ENCODE assay signal across 26 cellular contexts in genomic region chr13:107847406-107847805, GRCh38.
DNase-seq lines count a peak whose midpoint lies in the region; ATAC-seq and TF ChIP-seq lines count a peak whose summit lies in the region.
"Had no signal": no experiment of that assay in that cellular context is flagged by ENCODE, and none has a peak within 500 bp of the region (broad histone marks: within the 10 kb centered on the region; RNA-seq: fewer than 3 reads in every experiment).

No MANE protein-coding gene starts in this region.

- H3K4me2 ChIP-seq in SK-N-SH: no peak overlapping the region
- peak overlapping the region; percentile 39 for H3K4me2 ChIP-seq in smooth muscle cell

- no peak for ATAC-seq in GM18498 (IDR thresholded peaks at IDR 0.05; ENCODE audit: unreplicated experiment)
- ATAC-seq: activated CD8-positive, alpha-beta T cell treated with anti-CD3 and anti-CD28 coated beads for 36 hours; K562; left ventricle myocardium superior; T-cell had no signal

- peaks cover 3 to 22% of the 10 kb centered on the region in 2 experiments; a peak in 3 of 4 replicates for H3K4me1 ChIP-seq in SK-N-SH (ENCODE audit: control insufficient read depth in 1 of 2, insufficient read depth in 2 of 2, low read depth in 1 of 2, low read length in 1 of 2)
- H3K4me1 ChIP-seq in smooth muscle cell (ENCODE audit: low read depth): peaks cover 50% of the 10 kb centered on the region
- H3K4me1 ChIP-seq: ascending aorta, parathyroid adenoma, transverse colon had no signal

- H3K36me3 ChIP-seq in SK-N-SH (replicated peaks in 1 of 2; ENCODE audit: control insufficient read depth in 1 of 2, insufficient read depth in 2 of 2, low read length in 1 of 2) (peaks cover 0 to 7% of the 10 kb centered on the region in 2 experiments), smooth muscle cell (ENCODE audit: low read depth) (no peaks in the 10 kb centered on the region)
- H3K36me3 ChIP-seq: ascending aorta, transverse colon had no signal

- peak; percentile 9; the same call in 1 of the 2 replicates for TF ChIP-seq RAD21 in SK-N-SH (IDR thresholded peaks at IDR 0.05; ENCODE audit: low read length)

- H3K27me3 Mint-ChIP-seq in glutamatergic neuron (ENCODE audit: unreplicated experiment): no peaks in the 10 kb centered on the region
- H3K27me3 Mint-ChIP-seq: activated CD8-positive, alpha-beta T cell treated with anti-CD3 and anti-CD28 coated beads for 36 hours; activated naive CD8-positive, alpha-beta T cell; CD4-positive, alpha-beta T cell; T-cell had no signal

- H3K9me3 Mint-ChIP-seq in glutamatergic neuron (ENCODE audit: unreplicated experiment): peaks cover 3% of the 10 kb centered on the region
- H3K9me3 Mint-ChIP-seq: activated CD8-positive, alpha-beta T cell treated with anti-CD3 and anti-CD28 coated beads for 36 hours; nephron; T-cell had no signal

- 68% methylated on average over 2 of the region's 5 CpGs for WGBS in SK-N-SH (ENCODE audit: low lambda C conversion rate)
- 39% methylated on average over 5 of the region's 5 CpGs for WGBS in smooth muscle cell (ENCODE audit: low lambda C conversion rate)

- peak overlapping the region; percentile 52 for H3K27ac Mint-ChIP-seq in glutamatergic neuron (ENCODE audit: unreplicated experiment)
- H3K27ac Mint-ChIP-seq: activated CD8-positive, alpha-beta T cell treated with anti-CD3 and anti-CD28 coated beads for 36 hours; activated naive CD8-positive, alpha-beta T cell; CD4-positive, alpha-beta T cell; T-cell had no signal

- H3K4me3 ChIP-seq in SK-N-SH (ENCODE audit: low read depth in 2 of 2, low read length in 1 of 2): no peak overlapping the region
- H3K4me3 ChIP-seq in smooth muscle cell: no peak overlapping the region
- H3K4me3 ChIP-seq: ascending aorta, K562, transverse colon had no signal

- H4K20me1 ChIP-seq in SK-N-SH (ENCODE audit: insufficient read depth) (peaks cover 33% of the 10 kb centered on the region), smooth muscle cell (ENCODE audit: low read depth) (no peaks in the 10 kb centered on the region)

- no peak overlapping the region for H2AFZ ChIP-seq in SK-N-SH (ENCODE audit: low read depth)
- peak overlapping the region; percentile 3 for H2AFZ ChIP-seq in smooth muscle cell (ENCODE audit: low read depth)
- H2AFZ ChIP-seq: parathyroid adenoma had no signal

- H3K27ac ChIP-seq in SK-N-SH (ENCODE audit: low read depth in 2 of 2, low read length in 1 of 2) (peak overlapping the region in 1 of 2 experiments; percentile 72; a peak in 2 of 4 replicates), smooth muscle cell (ENCODE audit: low read depth) (peak overlapping the region; percentile 54)
- H3K27ac ChIP-seq: 22Rv1, ascending aorta, epithelial cell of prostate, parathyroid adenoma, transverse colon had no signal

- TF ChIP-seq CTCF in SK-N-SH (IDR thresholded peaks at IDR 0.05) (no peak), glutamatergic neuron (IDR thresholded peaks at IDR 0.05; ENCODE audit: partially characterized antibody, unreplicated experiment) (no peak), smooth muscle cell (IDR thresholded peaks at IDR 0.05; ENCODE audit: borderline replicate concordance, insufficient read depth, poor library complexity, severe bottlenecking) (no peak)

- H3K9ac ChIP-seq in SK-N-SH (no peak overlapping the region), smooth muscle cell (ENCODE audit: low read depth) (peak overlapping the region; percentile 12)
- H3K9ac ChIP-seq: parathyroid adenoma had no signal

- H3K9me3 ChIP-seq in SK-N-SH (no peaks in the 10 kb centered on the region), smooth muscle cell (replicated peaks; ENCODE audit: low read depth) (no peaks in the 10 kb centered on the region)
- H3K9me3 ChIP-seq: ascending aorta, transverse colon had no signal

- H3K4me1 Mint-ChIP-seq in glutamatergic neuron (ENCODE audit: low read depth, unreplicated experiment): peaks cover 34% of the 10 kb centered on the region
- H3K4me1 Mint-ChIP-seq: T-cell had no signal

- H3K9me2 ChIP-seq in SK-N-SH: no peaks in the 10 kb centered on the region

- POLR2A ChIA-PET in SK-N-SH (lab: Yijun Ruan, JAX): no interaction called here

- TF ChIP-seq EP300 in SK-N-SH (IDR thresholded peaks at IDR 0.05; ENCODE audit: borderline replicate concordance in 1 of 2, low read depth in 1 of 2, low read length in 1 of 2): no peak

- no peaks in the 10 kb centered on the region for H3K36me3 Mint-ChIP-seq in glutamatergic neuron (ENCODE audit: unreplicated experiment)
- H3K36me3 Mint-ChIP-seq: activated naive CD8-positive, alpha-beta T cell; T-cell had no signal

- H3K27me3 ChIP-seq in SK-N-SH (ENCODE audit: insufficient read depth): no peaks in the 10 kb centered on the region
- H3K27me3 ChIP-seq in smooth muscle cell (ENCODE audit: low read depth): no peaks in the 10 kb centered on the region
- H3K27me3 ChIP-seq: ascending aorta, transverse colon had no signal

- H3K79me2 ChIP-seq in SK-N-SH (ENCODE audit: insufficient read depth) (peaks cover 92% of the 10 kb centered on the region), smooth muscle cell (ENCODE audit: low read depth) (no peaks in the 10 kb centered on the region)
- H3K79me2 ChIP-seq: parathyroid adenoma had no signal

- peaks cover 13% of the 10 kb centered on the region for H3F3A ChIP-seq in SK-N-SH (replicated peaks; ENCODE audit: insufficient read depth)
- H3F3A ChIP-seq in smooth muscle cell (ENCODE audit: low read depth): no peaks in the 10 kb centered on the region

- CTCF ChIA-PET in SK-N-SH (lab: Yijun Ruan, JAX): interaction anchor here (0.6 to 1.5 kb wide), 2 partner anchors 11 to 20 kb away, joined by 3 read pairs; no protein-coding TSS in a partner anchor

- DNase-seq in NCI-H1417 (lab: John Stamatoyannopoulos, UW) (peak; percentile 19 to 66 (median 52)), NCI-H1417 treated with DMSO at 0.1 percent for 48 hours (lab: John Stamatoyannopoulos, UW) (no peak), SK-N-SH (no peak), glutamatergic neuron (peak; percentile 44), smooth muscle cell (lab: John Stamatoyannopoulos, UW; ENCODE audit: unreplicated experiment) (no peak), cerebellum (ENCODE audit: low spot score) (no peak), NCI-H146 (lab: John Stamatoyannopoulos, UW) (no peak)
- DNase-seq: activated CD4-positive, CD25-positive, alpha-beta regulatory T cell treated with anti-CD3 and anti-CD28 coated beads, Interleukin-2, amount 50 U/mL, for 72 hours; activated CD8-positive, alpha-beta T cell treated with anti-CD3 and anti-CD28 coated beads for 36 hours; CD4-positive, alpha-beta T cell; DMS 273 treated with DMSO at 0.1 percent for 48 hours; left ventricle myocardium superior; MM.1S; NCI-H1694; NK-92 treated with Interleukin-12 subunit alpha and Interleukin-12 subunit beta, amount 100 ng/mL, for 24 hours; SHP77 treated with DMSO at 0.1 percent for 48 hours; T-cell; transverse colon had no signal

- H3K4me3 Mint-ChIP-seq in glutamatergic neuron (ENCODE audit: unreplicated experiment): peak overlapping the region; percentile 44
- H3K4me3 Mint-ChIP-seq: activated CD8-positive, alpha-beta T cell treated with anti-CD3 and anti-CD28 coated beads for 36 hours; activated naive CD8-positive, alpha-beta T cell; CD4-positive, alpha-beta T cell; nephron; T-cell had no signal

TF ChIP-seq in SK-N-SH, 30 proteins besides CTCF, POLR2A, EP300 and RAD21:
- TF ChIP-seq FOXJ3 (CRISPR knock-in tag; IDR thresholded peaks at IDR 0.05) (no peak), TAF1 (IDR thresholded peaks at IDR 0.05; ENCODE audit: borderline replicate concordance, low read depth, low read length) (no peak), CHD2 (IDR thresholded peaks at IDR 0.05; ENCODE audit: low read length, partially characterized antibody) (no peak), MXI1 (IDR thresholded peaks at IDR 0.05; ENCODE audit: low read depth, low read length) (no peak), RFX5 (IDR thresholded peaks at IDR 0.05; ENCODE audit: low read length) (no peak), GABPA (IDR thresholded peaks at IDR 0.05; ENCODE audit: low read depth) (no peak), TCF12 (IDR thresholded peaks at IDR 0.05) (no peak), TEAD4 (IDR thresholded peaks at IDR 0.05; ENCODE audit: borderline replicate concordance, insufficient read depth) (no peak), FOXM1 (IDR thresholded peaks at IDR 0.05; ENCODE audit: low read depth) (no peak), GATA2 (CRISPR knock-in tag; IDR thresholded peaks at IDR 0.05) (no peak), RXRA (IDR thresholded peaks at IDR 0.05; ENCODE audit: borderline replicate concordance, low read depth) (no peak), FOSL2 (IDR thresholded peaks at IDR 0.05; ENCODE audit: borderline replicate concordance, low read depth) (no peak)
- TF ChIP-seq, protein P1, sequence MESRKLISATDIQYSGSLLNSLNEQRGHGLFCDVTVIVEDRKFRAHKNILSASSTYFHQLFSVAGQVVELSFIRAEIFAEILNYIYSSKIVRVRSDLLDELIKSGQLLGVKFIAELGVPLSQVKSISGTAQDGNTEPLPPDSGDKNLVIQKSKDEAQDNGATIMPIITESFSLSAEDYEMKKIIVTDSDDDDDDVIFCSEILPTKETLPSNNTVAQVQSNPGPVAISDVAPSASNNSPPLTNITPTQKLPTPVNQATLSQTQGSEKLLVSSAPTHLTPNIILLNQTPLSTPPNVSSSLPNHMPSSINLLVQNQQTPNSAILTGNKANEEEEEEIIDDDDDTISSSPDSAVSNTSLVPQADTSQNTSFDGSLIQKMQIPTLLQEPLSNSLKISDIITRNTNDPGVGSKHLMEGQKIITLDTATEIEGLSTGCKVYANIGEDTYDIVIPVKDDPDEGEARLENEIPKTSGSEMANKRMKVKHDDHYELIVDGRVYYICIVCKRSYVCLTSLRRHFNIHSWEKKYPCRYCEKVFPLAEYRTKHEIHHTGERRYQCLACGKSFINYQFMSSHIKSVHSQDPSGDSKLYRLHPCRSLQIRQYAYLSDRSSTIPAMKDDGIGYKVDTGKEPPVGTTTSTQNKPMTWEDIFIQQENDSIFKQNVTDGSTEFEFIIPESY (IDR thresholded peaks at IDR 0.05; ENCODE audit: borderline replicate concordance, low read depth): no peak
- TF ChIP-seq, protein P2, sequence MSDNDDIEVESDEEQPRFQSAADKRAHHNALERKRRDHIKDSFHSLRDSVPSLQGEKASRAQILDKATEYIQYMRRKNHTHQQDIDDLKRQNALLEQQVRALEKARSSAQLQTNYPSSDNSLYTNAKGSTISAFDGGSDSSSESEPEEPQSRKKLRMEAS (IDR thresholded peaks at IDR 0.05; ENCODE audit: low read depth): no peak
- TF ChIP-seq, protein P3, sequence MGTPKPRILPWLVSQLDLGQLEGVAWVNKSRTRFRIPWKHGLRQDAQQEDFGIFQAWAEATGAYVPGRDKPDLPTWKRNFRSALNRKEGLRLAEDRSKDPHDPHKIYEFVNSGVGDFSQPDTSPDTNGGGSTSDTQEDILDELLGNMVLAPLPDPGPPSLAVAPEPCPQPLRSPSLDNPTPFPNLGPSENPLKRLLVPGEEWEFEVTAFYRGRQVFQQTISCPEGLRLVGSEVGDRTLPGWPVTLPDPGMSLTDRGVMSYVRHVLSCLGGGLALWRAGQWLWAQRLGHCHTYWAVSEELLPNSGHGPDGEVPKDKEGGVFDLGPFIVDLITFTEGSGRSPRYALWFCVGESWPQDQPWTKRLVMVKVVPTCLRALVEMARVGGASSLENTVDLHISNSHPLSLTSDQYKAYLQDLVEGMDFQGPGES (IDR thresholded peaks at IDR 0.05; ENCODE audit: low read depth, low read length): no peak
TF ChIP-seq in SK-N-SH: peak in this region for 0.

Comparison
In these comparisons a context has a peak if more than half of its experiments do, and no peak if none do; other contexts are left out.
1. DNase-seq: peak in NCI-H1417 (3 of 3) and glutamatergic neuron (single experiment); none in NCI-H1417 treated with DMSO at 0.1 percent for 48 hours (single experiment), SK-N-SH (single experiment), smooth muscle cell (single experiment), cerebellum (single experiment) and NCI-H146 (single experiment).